ENCODE assay signal across 12 cellular contexts in the genomic region with DNA sequence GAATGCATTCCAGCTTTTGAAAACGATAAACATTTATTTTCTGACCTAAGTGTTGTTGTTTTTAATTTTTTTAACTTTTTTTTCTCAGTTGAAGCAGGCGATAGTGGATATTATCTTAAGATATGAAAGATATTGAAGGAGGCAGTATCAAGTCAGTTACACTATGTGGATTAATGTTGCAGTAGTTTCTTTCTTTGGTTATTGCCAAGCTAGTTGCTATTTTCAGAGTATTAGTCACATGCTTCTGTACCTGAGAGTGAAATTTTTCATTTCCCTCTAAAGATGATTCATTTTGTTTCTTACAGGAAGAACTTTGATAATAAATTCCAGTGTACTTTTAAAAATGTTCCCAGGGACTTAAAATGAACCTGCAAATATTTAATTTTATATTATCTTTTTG.
DNase-seq lines count a peak whose midpoint lies in the region; ATAC-seq and TF ChIP-seq lines count a peak whose summit lies in the region.
"Had no signal": no experiment of that assay in that cellular context is flagged by ENCODE, and none has a peak within 500 bp of the region (broad histone marks: within the 10 kb centered on the region; RNA-seq: fewer than 3 reads in every experiment).

No MANE protein-coding gene starts in this region.

- peak overlapping the region; percentile 31 for H3K27ac ChIP-seq in brain microvascular endothelial cell

- peaks cover 6% of the 10 kb centered on the region for H3K4me1 Mint-ChIP-seq in activated CD4-positive, alpha-beta T cell treated with anti-CD3 and anti-CD28 coated beads for 36 hours
- no peaks in the 10 kb centered on the region for H3K4me1 Mint-ChIP-seq in type B pancreatic cell (ENCODE audit: unreplicated experiment)
- H3K4me1 Mint-ChIP-seq in activated CD4-positive, alpha-beta T cell treated with anti-CD3 and anti-CD28 coated beads, Interleukin-2, amount 10 ng/mL, durations not matched to agents 24 days and 14 days: no peaks in the 10 kb centered on the region

- no peak overlapping the region for H3K4me3 Mint-ChIP-seq in activated CD4-positive, alpha-beta T cell treated with anti-CD3 and anti-CD28 coated beads for 36 hours
- H3K4me3 Mint-ChIP-seq in type B pancreatic cell: no peak overlapping the region
- no peak overlapping the region for H3K4me3 Mint-ChIP-seq in activated CD4-positive, alpha-beta T cell treated with anti-CD3 and anti-CD28 coated beads, Interleukin-2, amount 10 ng/mL, durations not matched to agents 24 days and 14 days

- ATAC-seq in activated CD4-positive, alpha-beta T cell treated with anti-CD3 and anti-CD28 coated beads for 36 hours: peak; percentile 57
- peak; percentile 54 for ATAC-seq in HG03045 (IDR thresholded peaks at IDR 0.05; ENCODE audit: unreplicated experiment)

- intact Hi-C loops in activated CD4-positive, alpha-beta T cell treated with anti-CD3 and anti-CD28 coated beads for 36 hours (cut with DNase I, micrococcal nuclease): no loop called here
- intact Hi-C loops in activated CD4-positive, alpha-beta T cell treated with anti-CD3 and anti-CD28 coated beads, Interleukin-2, amount 10 ng/mL, durations not matched to agents 24 days and 14 days (cut with micrococcal nuclease): no loop called here

- peak overlapping the region; percentile 6 for H3K4me3 ChIP-seq in brain microvascular endothelial cell (ENCODE audit: low read depth, low read length)

- in situ Hi-C loops in brain microvascular endothelial cell (cut with HindIII; ENCODE audit: low pct_ligation_motif_present, low sequenced_read_pairs): no loop called here

- H3K27me3 ChIP-seq in brain microvascular endothelial cell (replicated peaks): no peaks in the 10 kb centered on the region

- no peaks in the 10 kb centered on the region for H3K36me3 ChIP-seq in brain microvascular endothelial cell (replicated peaks)

- no peak for TF ChIP-seq POLR2A in erythroblast (IDR thresholded peaks at IDR 0.05; ENCODE audit: low read length)

- POLR2A ChIA-PET in activated CD4-positive, alpha-beta T cell treated with anti-CD3 and anti-CD28 coated beads for 36 hours (lab: Charles Lee): no interaction called here

- H3K27me3 Mint-ChIP-seq in activated CD4-positive, alpha-beta T cell treated with anti-CD3 and anti-CD28 coated beads for 36 hours: no peaks in the 10 kb centered on the region
- H3K27me3 Mint-ChIP-seq in type B pancreatic cell: no peaks in the 10 kb centered on the region
- no peaks in the 10 kb centered on the region for H3K27me3 Mint-ChIP-seq in activated CD4-positive, alpha-beta T cell treated with anti-CD3 and anti-CD28 coated beads, Interleukin-2, amount 10 ng/mL, durations not matched to agents 24 days and 14 days
- H3K27me3 Mint-ChIP-seq: brain had no signal

- no peaks in the 10 kb centered on the region for H3K36me3 Mint-ChIP-seq in activated CD4-positive, alpha-beta T cell treated with anti-CD3 and anti-CD28 coated beads for 36 hours (ENCODE audit: low read depth)
- H3K36me3 Mint-ChIP-seq in type B pancreatic cell: no peaks in the 10 kb centered on the region
- H3K36me3 Mint-ChIP-seq in activated CD4-positive, alpha-beta T cell treated with anti-CD3 and anti-CD28 coated beads, Interleukin-2, amount 10 ng/mL, durations not matched to agents 24 days and 14 days (ENCODE audit: low read depth): no peaks in the 10 kb centered on the region
- H3K36me3 Mint-ChIP-seq: brain had no signal

- CTCF ChIA-PET in activated CD4-positive, alpha-beta T cell treated with anti-CD3 and anti-CD28 coated beads for 36 hours (lab: Charles Lee): interaction anchor here (1.0 kb wide), 1 partner anchor 27 kb away, joined by 4 read pairs; no protein-coding TSS in a partner anchor

- no peak for TF ChIP-seq CTCF in brain microvascular endothelial cell (IDR thresholded peaks at IDR 0.05; ENCODE audit: low read depth, low read length, missing control alignments)
- no peak for TF ChIP-seq CTCF in type B pancreatic cell (conservative IDR thresholded peaks at IDR 0.05)

- no peak overlapping the region for H3K27ac Mint-ChIP-seq in activated CD4-positive, alpha-beta T cell treated with anti-CD3 and anti-CD28 coated beads for 36 hours
- H3K27ac Mint-ChIP-seq in type B pancreatic cell: peak overlapping the region; percentile 46
- H3K27ac Mint-ChIP-seq in activated CD4-positive, alpha-beta T cell treated with anti-CD3 and anti-CD28 coated beads, Interleukin-2, amount 10 ng/mL, durations not matched to agents 24 days and 14 days: no peak overlapping the region

- DNase-seq in activated CD4-positive, alpha-beta T cell treated with anti-CD3 and anti-CD28 coated beads for 36 hours: no peak
- DNase-seq in activated CD4-positive, alpha-beta T cell treated with anti-CD3 and anti-CD28 coated beads for 4 hours: no peak
- DNase-seq in brain microvascular endothelial cell: no peak
- DNase-seq in type B pancreatic cell (ENCODE audit: extremely low spot score, unreplicated experiment): no peak
- DNase-seq in COR-L47 (lab: John Stamatoyannopoulos, UW): no peak
- no peak for DNase-seq in erythroblast (lab: John Stamatoyannopoulos, UW)
- no peak for DNase-seq in activated CD4-positive, alpha-beta T cell treated with anti-CD3 and anti-CD28 coated beads, Interleukin-2, amount 10 ng/mL, durations not matched to agents 24 days and 14 days
- DNase-seq: 8988T, left cardiac atrium, NCI-H187 had no signal

- H3K9me3 Mint-ChIP-seq in activated CD4-positive, alpha-beta T cell treated with anti-CD3 and anti-CD28 coated beads for 36 hours (ENCODE audit: low read depth): no peaks in the 10 kb centered on the region
- H3K9me3 Mint-ChIP-seq in type B pancreatic cell: no peaks in the 10 kb centered on the region
- H3K9me3 Mint-ChIP-seq in activated CD4-positive, alpha-beta T cell treated with anti-CD3 and anti-CD28 coated beads, Interleukin-2, amount 10 ng/mL, durations not matched to agents 24 days and 14 days: no peaks in the 10 kb centered on the region
- H3K9me3 Mint-ChIP-seq: brain had no signal
